32 cellular contexts compared by ENCODE assay signal in genomic region chr4:82125863-82126297, GRCh38.
"Had no signal": no experiment of that assay in that cellular context is flagged by ENCODE, and none has a peak within 500 bp of the region (broad histone marks: within the 10 kb centered on the region; RNA-seq: fewer than 3 reads in every experiment).

No MANE protein-coding gene starts in this region.

- FAIRE-seq: colon had no signal

- DNase-seq: activated B cell treated with CpG ODN at 0.5 μM for 24 hours; activated CD4-positive, alpha-beta memory T cell treated with anti-CD3 and anti-CD28 coated beads for 36 hours; activated CD4-positive, alpha-beta T cell treated with anti-CD3 and anti-CD28 coated beads, Interleukin-2, amount 10 ng/mL, durations not matched to agents 24 days and 14 days; activated CD8-positive, alpha-beta memory T cell treated with anti-CD3 and anti-CD28 coated beads, Interleukin-2, amount 10 ng/mL, durations not matched to agents 7 days and 5 days; activated CD8-positive, alpha-beta memory T cell treated with anti-CD3 and anti-CD28 coated beads, Interleukin-2, amount 50 U/mL, for 4 hours; activated CD8-positive, alpha-beta T cell treated with anti-CD3 and anti-CD28 coated beads, Interleukin-2, amount 10 ng/mL, durations not matched to agents 7 days and 5 days; activated effector memory CD4-positive, alpha-beta T cell treated with anti-CD3 and anti-CD28 coated beads, Interleukin-2, amount 50 U/mL, for 16 hours; activated naive CD4-positive, alpha-beta T cell treated with anti-CD3 and anti-CD28 coated beads for 36 hours; activated naive CD8-positive, alpha-beta T cell treated with anti-CD3 and anti-CD28 coated beads for 36 hours; activated naive CD8-positive, alpha-beta T cell treated with anti-CD3 and anti-CD28 coated beads, Interleukin-2, amount 50 U/mL, for 24 hours; activated T-cell treated with anti-CD3 and anti-CD28 coated beads, Interleukin-2, amount 50 U/mL, for 1 hour; activated T-cell treated with anti-CD3 and anti-CD28 coated beads, Interleukin-2, amount 50 U/mL, for 48 hours; adrenal gland; amygdala; aorta; body of pancreas; caudate nucleus; cortex of kidney; dermis blood vessel endothelial cell; effector CD4-positive, alpha-beta T cell; effector memory CD8-positive, alpha-beta T cell; foreskin keratinocyte; gastrocnemius medialis; head of caudate nucleus; hypothalamus; T-helper 2 cell had no signal

- H3K27ac ChIP-seq: adrenal gland, body of pancreas, esophagus muscularis mucosa, foreskin keratinocyte, gastrocnemius medialis had no signal

- H3K4me1 Mint-ChIP-seq: activated B cell treated with CpG ODN at 0.5 μM for 24 hours; activated CD4-positive, alpha-beta T cell treated with anti-CD3 and anti-CD28 coated beads, Interleukin-2, amount 10 ng/mL, durations not matched to agents 24 days and 14 days; activated CD8-positive, alpha-beta memory T cell treated with anti-CD3 and anti-CD28 coated beads, Interleukin-2, amount 10 ng/mL, durations not matched to agents 7 days and 5 days; activated naive CD8-positive, alpha-beta T cell treated with anti-CD3 and anti-CD28 coated beads, Interleukin-2, amount 50 U/mL, for 24 hours had no signal

- ATAC-seq: activated CD4-positive, CD25-positive, alpha-beta regulatory T cell treated with anti-CD3 and anti-CD28 coated beads, Interleukin-2, amount 50 U/mL, for 24 hours; activated CD8-positive, alpha-beta memory T cell treated with anti-CD3 and anti-CD28 coated beads, Interleukin-2, amount 10 ng/mL, durations not matched to agents 7 days and 5 days; activated CD8-positive, alpha-beta T cell treated with anti-CD3 and anti-CD28 coated beads, Interleukin-2, amount 10 ng/mL, durations not matched to agents 7 days and 5 days; activated naive CD8-positive, alpha-beta T cell treated with anti-CD3 and anti-CD28 coated beads, Interleukin-2, amount 50 U/mL, for 24 hours; body of pancreas; effector memory CD8-positive, alpha-beta T cell; foreskin keratinocyte; gastrocnemius medialis had no signal

- H3K36me3 Mint-ChIP-seq: activated CD4-positive, alpha-beta memory T cell treated with anti-CD3 and anti-CD28 coated beads for 36 hours; activated CD8-positive, alpha-beta memory T cell treated with anti-CD3 and anti-CD28 coated beads, Interleukin-2, amount 10 ng/mL, durations not matched to agents 7 days and 5 days had no signal

- H3K36me3 ChIP-seq: adrenal gland, esophagus muscularis mucosa, gastrocnemius medialis had no signal

- H3K4me3 ChIP-seq: adrenal gland, body of pancreas, esophagus muscularis mucosa, gastrocnemius medialis had no signal

- H3K27me3 Mint-ChIP-seq: activated CD4-positive, alpha-beta memory T cell treated with anti-CD3 and anti-CD28 coated beads for 36 hours; activated CD4-positive, alpha-beta T cell treated with anti-CD3 and anti-CD28 coated beads, Interleukin-2, amount 10 ng/mL, durations not matched to agents 24 days and 14 days; activated CD8-positive, alpha-beta memory T cell treated with anti-CD3 and anti-CD28 coated beads, Interleukin-2, amount 10 ng/mL, durations not matched to agents 7 days and 5 days; activated naive CD4-positive, alpha-beta T cell treated with anti-CD3 and anti-CD28 coated beads, Interleukin-2, amount 50 U/mL, for 24 hours; activated naive CD8-positive, alpha-beta T cell treated with anti-CD3 and anti-CD28 coated beads for 36 hours; activated naive CD8-positive, alpha-beta T cell treated with anti-CD3 and anti-CD28 coated beads, Interleukin-2, amount 50 U/mL, for 24 hours had no signal

- H3K4me3 Mint-ChIP-seq: activated B cell treated with CpG ODN at 0.5 μM for 24 hours; activated CD4-positive, alpha-beta memory T cell treated with anti-CD3 and anti-CD28 coated beads for 36 hours; activated CD4-positive, alpha-beta T cell treated with anti-CD3 and anti-CD28 coated beads, Interleukin-2, amount 10 ng/mL, durations not matched to agents 24 days and 14 days; activated CD8-positive, alpha-beta memory T cell treated with anti-CD3 and anti-CD28 coated beads, Interleukin-2, amount 10 ng/mL, durations not matched to agents 7 days and 5 days; activated CD8-positive, alpha-beta T cell treated with anti-CD3 and anti-CD28 coated beads, Interleukin-2, amount 10 ng/mL, durations not matched to agents 7 days and 5 days; activated naive CD4-positive, alpha-beta T cell treated with anti-CD3 and anti-CD28 coated beads for 36 hours; activated naive CD4-positive, alpha-beta T cell treated with anti-CD3 and anti-CD28 coated beads, Interleukin-2, amount 50 U/mL, for 24 hours; activated naive CD8-positive, alpha-beta T cell treated with anti-CD3 and anti-CD28 coated beads for 36 hours; activated naive CD8-positive, alpha-beta T cell treated with anti-CD3 and anti-CD28 coated beads, Interleukin-2, amount 50 U/mL, for 24 hours; activated T-helper 1 cell treated with anti-CD3 and anti-CD28 coated beads, Interleukin-12 subunit alpha, Interleukin-12 subunit beta, Interleukin-2, Interleukin-4 antibody, amounts not matched to agents 30 ng/mL and 10 ng/mL and 1 ng/mL, durations not matched to agents 14 hours and 24 hours and 36 hours; effector memory CD8-positive, alpha-beta T cell had no signal

- H3K27me3 ChIP-seq: adrenal gland, body of pancreas, esophagus muscularis mucosa, foreskin keratinocyte, gastrocnemius medialis had no signal

- H3K9me3 Mint-ChIP-seq: activated B cell treated with CpG ODN at 0.5 μM for 24 hours; activated CD4-positive, alpha-beta memory T cell treated with anti-CD3 and anti-CD28 coated beads for 36 hours; activated CD4-positive, alpha-beta T cell treated with anti-CD3 and anti-CD28 coated beads, Interleukin-2, amount 10 ng/mL, durations not matched to agents 24 days and 14 days; activated naive CD4-positive, alpha-beta T cell treated with anti-CD3 and anti-CD28 coated beads for 36 hours; activated naive CD4-positive, alpha-beta T cell treated with anti-CD3 and anti-CD28 coated beads, Interleukin-2, amount 50 U/mL, for 24 hours; activated naive CD8-positive, alpha-beta T cell treated with anti-CD3 and anti-CD28 coated beads for 36 hours; activated naive CD8-positive, alpha-beta T cell treated with anti-CD3 and anti-CD28 coated beads, Interleukin-2, amount 50 U/mL, for 24 hours; activated T-helper 2 cell treated with anti-CD3 and anti-CD28 coated beads, Interferon-gamma antibody, Interleukin-2, Interleukin-4, amounts not matched to agents 10 μg/mL and 5 μg/mL and 100 μg/mL, durations not matched to agents 14 hours and 24 hours and 36 hours had no signal

- H3K27ac Mint-ChIP-seq: activated B cell treated with CpG ODN at 0.5 μM for 24 hours; activated CD4-positive, alpha-beta memory T cell treated with anti-CD3 and anti-CD28 coated beads for 36 hours; activated CD4-positive, alpha-beta T cell treated with anti-CD3 and anti-CD28 coated beads, Interleukin-2, amount 10 ng/mL, durations not matched to agents 24 days and 14 days; activated CD8-positive, alpha-beta memory T cell treated with anti-CD3 and anti-CD28 coated beads, Interleukin-2, amount 10 ng/mL, durations not matched to agents 7 days and 5 days; activated CD8-positive, alpha-beta T cell treated with anti-CD3 and anti-CD28 coated beads, Interleukin-2, amount 10 ng/mL, durations not matched to agents 7 days and 5 days; activated naive CD4-positive, alpha-beta T cell treated with anti-CD3 and anti-CD28 coated beads for 36 hours; activated naive CD8-positive, alpha-beta T cell treated with anti-CD3 and anti-CD28 coated beads for 36 hours; activated naive CD8-positive, alpha-beta T cell treated with anti-CD3 and anti-CD28 coated beads, Interleukin-2, amount 50 U/mL, for 24 hours; activated T-helper 1 cell treated with anti-CD3 and anti-CD28 coated beads, Interleukin-12 subunit alpha, Interleukin-12 subunit beta, Interleukin-2, Interleukin-4 antibody, amounts not matched to agents 30 ng/mL and 10 ng/mL and 1 ng/mL, durations not matched to agents 14 hours and 24 hours and 36 hours; activated T-helper 2 cell treated with anti-CD3 and anti-CD28 coated beads, Interferon-gamma antibody, Interleukin-2, Interleukin-4, amounts not matched to agents 10 μg/mL and 5 μg/mL and 100 μg/mL, durations not matched to agents 14 hours and 24 hours and 36 hours; effector memory CD8-positive, alpha-beta T cell had no signal

- H3K4me1 ChIP-seq: adrenal gland, body of pancreas, esophagus muscularis mucosa, foreskin keratinocyte, gastrocnemius medialis had no signal

- H3K9me3 ChIP-seq: adrenal gland, body of pancreas, esophagus muscularis mucosa, gastrocnemius medialis had no signal
